ENCODE assay signal across 23 cellular contexts in genomic region chr12:124435806-124436345, GRCh38.
DNase-seq lines count a peak whose midpoint lies in the region; ATAC-seq and TF ChIP-seq lines count a peak whose summit lies in the region.
"Had no signal": no experiment of that assay in that cellular context is flagged by ENCODE, and none has a peak within 500 bp of the region (broad histone marks: within the 10 kb centered on the region; RNA-seq: fewer than 3 reads in every experiment).

No MANE protein-coding gene starts in this region.

- no peak for TF ChIP-seq RAD21 in HCT116 (IDR thresholded peaks at IDR 0.05; ENCODE audit: low read depth)

- H3K36me3 ChIP-seq in HCT116 (ENCODE audit: control insufficient read depth in 1 of 2, insufficient read depth in 2 of 2, low read length in 2 of 2) (peaks cover 0 to 2% of the 10 kb centered on the region in 2 experiments; a peak in 1 of 4 replicates), neuronal stem cell (replicated peaks in 1 of 2; ENCODE audit: control insufficient read depth in 2 of 2, insufficient read depth in 2 of 2, low read length in 2 of 2) (peaks cover 1 to 7% of the 10 kb centered on the region in 2 donors)
- H3K36me3 ChIP-seq: ovary had no signal

- H4K91ac ChIP-seq in neuronal stem cell (ENCODE audit: low read depth, low read length, poor library complexity), result no peak overlapping the region

- H2AFZ ChIP-seq in HCT116 (ENCODE audit: low read depth, low read length, poor library complexity, severe bottlenecking), result no peak overlapping the region
- H2AFZ ChIP-seq in neuronal stem cell (ENCODE audit: low read length), result no peak overlapping the region

- RAD21 ChIA-PET in HCT116 (lab: Charles Lee; ENCODE audit: low non-redundant PET in 1 of 2, low total read pairs in 2 of 2, uncharacterized antibody in 2 of 2, unreplicated experiment in 2 of 2), result no interaction called here

- H3K4me1 Mint-ChIP-seq in activated CD4-positive, alpha-beta T cell treated with anti-CD3 and anti-CD28 coated beads, Interleukin-2, amount 10 ng/mL, durations not matched to agents 24 days and 14 days, result no peaks in the 10 kb centered on the region
- H3K4me1 Mint-ChIP-seq in central memory CD8-positive, alpha-beta T cell, result peaks cover 31% of the 10 kb centered on the region
- no peaks in the 10 kb centered on the region for H3K4me1 Mint-ChIP-seq in CD4-positive, alpha-beta T cell (ENCODE audit: low read depth)
- peaks cover 2 to 12% (median 11%) of the 10 kb centered on the region in 3 donors for H3K4me1 Mint-ChIP-seq in T-cell

- H3K27me3 ChIP-seq in HCT116 (ENCODE audit: insufficient read depth, low read length) (no peaks in the 10 kb centered on the region), neuronal stem cell (ENCODE audit: control insufficient read depth in 3 of 3, insufficient read depth in 3 of 3, low read depth in 1 of 3, low read length in 3 of 3) (peaks cover 0 to 2% (median 0%) of the 10 kb centered on the region in 3 experiments)
- H3K27me3 ChIP-seq in CD4-positive, alpha-beta T cell (ENCODE audit: control insufficient read depth, insufficient read depth, low read length), result no peaks in the 10 kb centered on the region
- H3K27me3 ChIP-seq: ovary, upper lobe of left lung had no signal

- H3K4me3 Mint-ChIP-seq in activated CD4-positive, alpha-beta T cell treated with anti-CD3 and anti-CD28 coated beads, Interleukin-2, amount 10 ng/mL, durations not matched to agents 24 days and 14 days, result no peak overlapping the region
- H3K4me3 Mint-ChIP-seq in central memory CD8-positive, alpha-beta T cell, result no peak overlapping the region
- no peak overlapping the region for H3K4me3 Mint-ChIP-seq in CD4-positive, alpha-beta T cell
- H3K4me3 Mint-ChIP-seq in T-cell, result no peak overlapping the region
- H3K4me3 Mint-ChIP-seq: activated naive CD8-positive, alpha-beta T cell treated with anti-CD3 and anti-CD28 coated beads, Interleukin-2, amount 10 ng/mL, durations not matched to agents 7 days and 5 days; activated T-helper 17 cell treated with anti-CD3 and anti-CD28 coated beads, Interleukin-2, amount 50 U/mL, for 72 hours; natural killer cell; T-helper 17 cell had no signal

- H3K18ac ChIP-seq in neuronal stem cell (ENCODE audit: low read length), result peak overlapping the region; percentile 44

- H3K23ac ChIP-seq in neuronal stem cell (ENCODE audit: low read depth, low read length, poor library complexity), result no peak overlapping the region

- H3K27ac ChIP-seq in HCT116 (ENCODE audit: low read depth, low read length) (no peak overlapping the region), neuronal stem cell (replicated peaks; ENCODE audit: low read length) (no peak overlapping the region)
- no peak overlapping the region for H3K27ac ChIP-seq in CD4-positive, alpha-beta T cell (ENCODE audit: low read depth, low read length)
- H3K27ac ChIP-seq: 22Rv1, epithelial cell of prostate had no signal

- no peak for DNase-seq in activated CD4-positive, alpha-beta T cell treated with anti-CD3 and anti-CD28 coated beads, Interleukin-2, amount 10 ng/mL, durations not matched to agents 24 days and 14 days
- no peak for DNase-seq in activated CD4-positive, alpha-beta T cell treated with anti-CD3 and anti-CD28 coated beads, Interleukin-2, amount 50 U/mL, for 4 hours
- DNase-seq in HCT116 (ENCODE audit: low read depth, low spot score), result no peak
- DNase-seq in central memory CD8-positive, alpha-beta T cell (ENCODE audit: low spot score in 2 of 2), result no peak
- DNase-seq in neuronal stem cell (ENCODE audit: low spot score), result no peak
- DNase-seq in CD4-positive, alpha-beta T cell, result no peak
- no peak for DNase-seq in T-cell
- DNase-seq: activated CD4-positive, alpha-beta T cell treated with anti-CD3 and anti-CD28 coated beads for 48 hours; activated naive CD8-positive, alpha-beta T cell treated with anti-CD3 and anti-CD28 coated beads, Interleukin-2, amount 10 ng/mL, durations not matched to agents 7 days and 5 days; AML-193; midbrain; natural killer cell; NCI-H1092; NCI-H187 treated with DMSO at 0.1 percent for 48 hours; NCI-H526 treated with DMSO at 0.1 percent for 48 hours; T-helper 17 cell; upper lobe of left lung had no signal

- TF ChIP-seq CTCF in HCT116 (IDR thresholded peaks at IDR 0.05 in 2 of 3, conservative IDR thresholded peaks at IDR 0.05 in 1 of 3; ENCODE audit: borderline replicate concordance in 1 of 3, insufficient read depth in 1 of 3, low read depth in 2 of 3, low read length in 2 of 3), result no peak
- no peak for TF ChIP-seq CTCF in CD4-positive, alpha-beta T cell (IDR thresholded peaks at IDR 0.05)

- H3K9me3 ChIP-seq in HCT116 (ENCODE audit: control insufficient read depth in 1 of 2, insufficient read depth in 1 of 2, low read depth in 1 of 2, low read length in 2 of 2), result no peaks in the 10 kb centered on the region; a peak in 1 of 4 replicates
- peaks cover 0 to 4% of the 10 kb centered on the region in 2 donors for H3K9me3 ChIP-seq in neuronal stem cell (replicated peaks in 1 of 2; ENCODE audit: control insufficient read depth in 2 of 2, insufficient read depth in 1 of 2, low read depth in 1 of 2, low read length in 2 of 2)
- no peaks in the 10 kb centered on the region for H3K9me3 ChIP-seq in CD4-positive, alpha-beta T cell (ENCODE audit: control insufficient read depth, low read length)
- H3K9me3 ChIP-seq: ovary, upper lobe of left lung had no signal

- no peaks in the 10 kb centered on the region for H3K9me3 Mint-ChIP-seq in activated CD4-positive, alpha-beta T cell treated with anti-CD3 and anti-CD28 coated beads, Interleukin-2, amount 10 ng/mL, durations not matched to agents 24 days and 14 days
- H3K9me3 Mint-ChIP-seq in central memory CD8-positive, alpha-beta T cell, result no peaks in the 10 kb centered on the region
- H3K9me3 Mint-ChIP-seq in CD4-positive, alpha-beta T cell, result no peaks in the 10 kb centered on the region
- H3K9me3 Mint-ChIP-seq in T-cell, result no peaks in the 10 kb centered on the region
- H3K9me3 Mint-ChIP-seq: activated T-helper 17 cell treated with anti-CD3 and anti-CD28 coated beads, Interleukin-2, amount 50 U/mL, for 72 hours; natural killer cell had no signal

- H4K8ac ChIP-seq in neuronal stem cell (ENCODE audit: low read depth, low read length), result no peak overlapping the region

- no peak overlapping the region for H2BK120ac ChIP-seq in neuronal stem cell (ENCODE audit: low read depth, low read length)

- H2BK12ac ChIP-seq in neuronal stem cell (ENCODE audit: low read length), result no peak overlapping the region

- CTCF ChIA-PET in HCT116 (lab: Charles Lee) (no interaction called here), T-cell (lab: Charles Lee) (no interaction called here)
- CTCF ChIA-PET in CD4-positive, alpha-beta T cell (lab: Charles Lee), result no interaction called here

- peaks cover 5% of the 10 kb centered on the region for H3K79me1 ChIP-seq in neuronal stem cell (ENCODE audit: low read depth, low read length)

- no peaks in the 10 kb centered on the region for H3K27me3 Mint-ChIP-seq in activated CD4-positive, alpha-beta T cell treated with anti-CD3 and anti-CD28 coated beads, Interleukin-2, amount 10 ng/mL, durations not matched to agents 24 days and 14 days
- H3K27me3 Mint-ChIP-seq in central memory CD8-positive, alpha-beta T cell, result no peaks in the 10 kb centered on the region
- no peaks in the 10 kb centered on the region for H3K27me3 Mint-ChIP-seq in CD4-positive, alpha-beta T cell
- H3K27me3 Mint-ChIP-seq in T-cell, result no peaks in the 10 kb centered on the region
- H3K27me3 Mint-ChIP-seq: activated naive CD8-positive, alpha-beta T cell treated with anti-CD3 and anti-CD28 coated beads, Interleukin-2, amount 10 ng/mL, durations not matched to agents 7 days and 5 days; activated T-helper 17 cell treated with anti-CD3 and anti-CD28 coated beads, Interleukin-2, amount 50 U/mL, for 72 hours; T-helper 17 cell had no signal

- no peak overlapping the region for H3K4me2 ChIP-seq in HCT116 (ENCODE audit: low read length)
- no peak overlapping the region for H3K4me2 ChIP-seq in neuronal stem cell (ENCODE audit: insufficient read depth, low read length, poor library complexity, severe bottlenecking)

- intact Hi-C loops in activated CD4-positive, alpha-beta T cell treated with anti-CD3 and anti-CD28 coated beads, Interleukin-2, amount 10 ng/mL, durations not matched to agents 24 days and 14 days (cut with micrococcal nuclease), result no loop called here
- intact Hi-C loops in HCT116 (cut with micrococcal nuclease), result no loop called here
- intact Hi-C loops in CD4-positive, alpha-beta T cell (cut with DNase I, micrococcal nuclease), result no loop called here

- H3K4me1 ChIP-seq in HCT116 (ENCODE audit: control insufficient read depth in 1 of 2, insufficient read depth in 2 of 2, low read length in 2 of 2), result no peaks in the 10 kb centered on the region
- H3K4me1 ChIP-seq in neuronal stem cell (ENCODE audit: control insufficient read depth in 2 of 2, insufficient read depth in 1 of 2, low read depth in 1 of 2, low read length in 2 of 2), result peaks cover 24 to 25% of the 10 kb centered on the region in 2 donors

- no peaks in the 10 kb centered on the region for H4K20me1 ChIP-seq in HCT116 (ENCODE audit: insufficient read depth)

- no peaks in the 10 kb centered on the region for H3K79me2 ChIP-seq in HCT116 (ENCODE audit: insufficient read depth, low read length)

- no TSS peak for BruUV-seq in HCT116 (replicated peaks; lab: Mats Ljungman, UMichigan)

- peak overlapping the region; percentile 16 for H2BK5ac ChIP-seq in neuronal stem cell (ENCODE audit: low read length)

- no CpG with 5 or more reads among the region's 16 CpGs for WGBS in neuronal stem cell (ENCODE audit: extremely low coverage in 2 of 2, insufficient read length in 2 of 2, insufficient replicate concordance in 1 of 2), 2 donors

- peak overlapping the region; percentile 75 for H3K14ac ChIP-seq in neuronal stem cell (ENCODE audit: low read length)

- H3K36me3 Mint-ChIP-seq in activated CD4-positive, alpha-beta T cell treated with anti-CD3 and anti-CD28 coated beads, Interleukin-2, amount 10 ng/mL, durations not matched to agents 24 days and 14 days (ENCODE audit: low read depth), result peaks cover 16% of the 10 kb centered on the region
- peaks cover 5% of the 10 kb centered on the region for H3K36me3 Mint-ChIP-seq in central memory CD8-positive, alpha-beta T cell (ENCODE audit: insufficient read depth)
- peaks cover 36% of the 10 kb centered on the region for H3K36me3 Mint-ChIP-seq in CD4-positive, alpha-beta T cell (ENCODE audit: low read depth)
- peaks cover 3% of the 10 kb centered on the region for H3K36me3 Mint-ChIP-seq in T-cell
- H3K36me3 Mint-ChIP-seq: natural killer cell had no signal

- H3K4ac ChIP-seq in neuronal stem cell (ENCODE audit: low read length), result peak overlapping the region; percentile 69

- no peaks in the 10 kb centered on the region for H3K9me2 ChIP-seq in HCT116 (ENCODE audit: insufficient read depth)

- POLR2A ChIA-PET in HCT116 (lab: Charles Lee) (no interaction called here), T-cell (lab: Charles Lee) (no interaction called here)
- POLR2A ChIA-PET in CD4-positive, alpha-beta T cell (lab: Charles Lee), result interaction anchor here (0.9 kb wide), 1 partner anchor 17 kb away, joined by 3 read pairs; no protein-coding TSS in a partner anchor

- peak overlapping the region; percentile 86 for H2AK5ac ChIP-seq in neuronal stem cell (ENCODE audit: low read depth, low read length)

- H3K9ac ChIP-seq in HCT116 (ENCODE audit: low read length), result no peak overlapping the region
- H3K9ac ChIP-seq in neuronal stem cell (ENCODE audit: low read depth, low read length, poor library complexity), result no peak overlapping the region

- TF ChIP-seq POLR2A in HCT116 (IDR thresholded peaks at IDR 0.05; ENCODE audit: borderline replicate concordance, extremely low read depth, insufficient read depth, insufficient read length), result no peak

- ATAC-seq in HCT116 (peak; percentile 15; the same call in 1 of the 2 replicates), T-cell (replicated peaks in 1 of 4) (no peak), HG03571 (IDR thresholded peaks at IDR 0.05; ENCODE audit: unreplicated experiment) (no peak)
- ATAC-seq in central memory CD8-positive, alpha-beta T cell (replicated peaks; ENCODE audit: extremely low read depth, poor library complexity, severe bottlenecking), result no peak
- ATAC-seq in CD4-positive, alpha-beta T cell (ENCODE audit: poor library complexity), result no peak
- ATAC-seq: activated T-helper 17 cell treated with anti-CD3 and anti-CD28 coated beads, Interleukin-2, amount 50 U/mL, for 72 hours; natural killer cell; right cardiac atrium; T-helper 17 cell had no signal

- peak overlapping the region; percentile 42 for H3K27ac Mint-ChIP-seq in activated CD4-positive, alpha-beta T cell treated with anti-CD3 and anti-CD28 coated beads, Interleukin-2, amount 10 ng/mL, durations not matched to agents 24 days and 14 days
- peak overlapping the region; percentile 56 for H3K27ac Mint-ChIP-seq in central memory CD8-positive, alpha-beta T cell (ENCODE audit: low read depth)
- no peak overlapping the region for H3K27ac Mint-ChIP-seq in CD4-positive, alpha-beta T cell
- H3K27ac Mint-ChIP-seq in T-cell, result no peak overlapping the region
- H3K27ac Mint-ChIP-seq: activated T-helper 17 cell treated with anti-CD3 and anti-CD28 coated beads, Interleukin-2, amount 50 U/mL, for 72 hours; T-helper 17 cell had no signal

- no peak overlapping the region for H2BK15ac ChIP-seq in neuronal stem cell (ENCODE audit: low read length)

- H3K4me3 ChIP-seq in HCT116 (replicated peaks in 1 of 2; ENCODE audit: low read depth in 1 of 2, low read length in 2 of 2) (no peak overlapping the region), neuronal stem cell (ENCODE audit: low read length in 2 of 2) (no peak overlapping the region)
- H3K4me3 ChIP-seq: ovary, upper lobe of left lung had no signal

Comparison
In these comparisons a context has a peak if more than half of its experiments do, and no peak if none do; other contexts are left out.
1. H3K27ac Mint-ChIP-seq: peak in activated CD4-positive, alpha-beta T cell treated with anti-CD3 and anti-CD28 coated beads, Interleukin-2, amount 10 ng/mL, durations not matched to agents 24 days and 14 days (single experiment) and central memory CD8-positive, alpha-beta T cell (single experiment); none in CD4-positive, alpha-beta T cell (single experiment) and T-cell (0 of 2).